15 cellular contexts compared by ENCODE assay signal in genomic region chr17:73613947-73614655, GRCh38. TPM values are rescaled to one million over a fixed set of nuclear protein-coding genes. Genes with fewer than 3 reads are reported as not detected.
DNase-seq lines count a peak whose midpoint lies in the region; ATAC-seq and TF ChIP-seq lines count a peak whose summit lies in the region.
"Had no signal": no experiment of that assay in that cellular context is flagged by ENCODE, and none has a peak within 500 bp of the region (broad histone marks: within the 10 kb centered on the region; RNA-seq: fewer than 3 reads in every experiment).

No MANE protein-coding gene starts in this region.

- H3K4me3 ChIP-seq in HUES6 (ENCODE audit: low read depth, low read length), result peak overlapping the region; percentile 36
- H3K4me3 ChIP-seq in iPS DF 6.9 (ENCODE audit: low read length), result no peak overlapping the region
- H3K4me3 ChIP-seq in effector memory CD4-positive, alpha-beta T cell (ENCODE audit: insufficient read depth, low read depth, low read length, poor library complexity, severe bottlenecking), result no peak overlapping the region

- peaks cover 7% of the 10 kb centered on the region for H3K9me3 Mint-ChIP-seq in WTC11

- H3K27ac ChIP-seq in HUES6 (ENCODE audit: low read depth, low read length), result peak overlapping the region; percentile 52; the same call in 1 of the 2 replicates
- H3K27ac ChIP-seq in iPS DF 6.9 (ENCODE audit: low read length), result peak overlapping the region; percentile 10
- no peak overlapping the region for H3K27ac ChIP-seq in effector memory CD4-positive, alpha-beta T cell (ENCODE audit: insufficient read depth, low read length, poor library complexity, severe bottlenecking)

- peak overlapping the region; percentile 77 for H3K9ac ChIP-seq in HUES6 (ENCODE audit: low read length)

- H3K4me1 ChIP-seq in HUES6 (ENCODE audit: control insufficient read depth, insufficient read depth, low read length), result peaks cover 70% of the 10 kb centered on the region
- H3K4me1 ChIP-seq in iPS DF 6.9 (ENCODE audit: control insufficient read depth, insufficient read depth, low read length), result peaks cover 13% of the 10 kb centered on the region
- no peaks in the 10 kb centered on the region for H3K4me1 ChIP-seq in effector memory CD4-positive, alpha-beta T cell (ENCODE audit: control insufficient read depth, insufficient read depth, low read length, poor library complexity, severe bottlenecking)

- DNase-seq in WTC11 (ENCODE audit: low spot score) (no peak), iPS DF 6.9 (ENCODE audit: low read depth, low spot score) (no peak), retina (peak; percentile 80), NOMO-1 treated with dmso at 0.1 percent for 144 hours (lab: John Stamatoyannopoulos, UW; ENCODE audit: unreplicated experiment) (no peak), GM03348 (ENCODE audit: low spot score) (no peak)
- DNase-seq in effector memory CD4-positive, alpha-beta T cell, result no peak
- DNase-seq: activated B cell treated with CpG ODN at 0.5 μM for 24 hours; activated CD8-positive, alpha-beta memory T cell treated with anti-CD3 and anti-CD28 coated beads, Interleukin-2, amount 50 U/mL, for 4 hours; EL; immature natural killer cell; NCI-H187 treated with DMSO at 0.1 percent for 48 hours had no signal

- H3K27me3 ChIP-seq in HUES6 (ENCODE audit: control insufficient read depth, insufficient read depth, low read length) (no peaks in the 10 kb centered on the region), iPS DF 6.9 (ENCODE audit: control insufficient read depth, insufficient read depth, low read length) (no peaks in the 10 kb centered on the region)
- H3K27me3 ChIP-seq in effector memory CD4-positive, alpha-beta T cell (replicated peaks; ENCODE audit: control insufficient read depth, insufficient read depth, low read length, poor library complexity, severe bottlenecking), result no peaks in the 10 kb centered on the region

- H3K36me3 Mint-ChIP-seq in WTC11, result peaks cover 8% of the 10 kb centered on the region
- H3K36me3 Mint-ChIP-seq: CD14-positive monocyte, immature natural killer cell had no signal

- peaks cover 57% of the 10 kb centered on the region for H3K4me1 Mint-ChIP-seq in WTC11
- H3K4me1 Mint-ChIP-seq: immature natural killer cell had no signal

- ATAC-seq in WTC11 (peak; percentile 22), GM21786 (IDR thresholded peaks at IDR 0.05; ENCODE audit: unreplicated experiment) (no peak)
- ATAC-seq: right cardiac atrium had no signal

- POLR2A ChIA-PET in WTC11 (lab: Charles Lee), result interaction anchor here (0.6 to 0.7 kb wide), 4 partner anchors 26 to 188 kb away, joined by 3 to 7 read pairs (median 4); no protein-coding TSS in a partner anchor

- WGBS in iPS DF 6.9 (ENCODE audit: insufficient coverage, insufficient read length), result no CpG with 5 or more reads among the region's 12 CpGs

- CTCF ChIA-PET in WTC11 (lab: Charles Lee), result interaction anchor here (0.7 to 2.5 kb wide), 10 partner anchors 13 to 586 kb away, joined by 3 to 14 read pairs (median 3); no protein-coding TSS in a partner anchor

- H3K27me3 Mint-ChIP-seq in WTC11 (ENCODE audit: low read depth), result no peaks in the 10 kb centered on the region
- H3K27me3 Mint-ChIP-seq: activated B cell treated with CpG ODN at 0.5 μM for 24 hours had no signal

- H3K36me3 ChIP-seq in HUES6 (ENCODE audit: control insufficient read depth, insufficient read depth, low read length), result no peaks in the 10 kb centered on the region
- no peaks in the 10 kb centered on the region for H3K36me3 ChIP-seq in iPS DF 6.9 (ENCODE audit: control insufficient read depth, insufficient read depth, low read length)
- H3K36me3 ChIP-seq in effector memory CD4-positive, alpha-beta T cell (ENCODE audit: control insufficient read depth, insufficient read depth, low read length), result no peaks in the 10 kb centered on the region

- H3K4me3 Mint-ChIP-seq in WTC11, result peak overlapping the region; percentile 52
- H3K4me3 Mint-ChIP-seq: activated B cell treated with CpG ODN at 0.5 μM for 24 hours, CD14-positive monocyte, immature natural killer cell had no signal

- H3K27ac Mint-ChIP-seq in WTC11, result peak overlapping the region; percentile 96
- H3K27ac Mint-ChIP-seq: activated B cell treated with CpG ODN at 0.5 μM for 24 hours, CD14-positive monocyte, immature natural killer cell had no signal

- no peak for TF ChIP-seq CTCF in WTC11 (IDR thresholded peaks at IDR 0.05)

- peaks cover 1% of the 10 kb centered on the region; the same call in 1 of the 2 replicates for H3K9me3 ChIP-seq in HUES6 (ENCODE audit: control insufficient read depth, insufficient read depth, low read depth, low read length)
- H3K9me3 ChIP-seq in iPS DF 6.9 (ENCODE audit: control insufficient read depth, insufficient read depth, low read length), result no peaks in the 10 kb centered on the region
- H3K9me3 ChIP-seq in effector memory CD4-positive, alpha-beta T cell (ENCODE audit: control insufficient read depth, low read length), result no peaks in the 10 kb centered on the region

TF ChIP-seq in WTC11, 78 proteins besides CTCF, POLR2A, EP300 and RAD21:
- no peak for TF ChIP-seq FOXJ3 (CRISPR knock-in tag; IDR thresholded peaks at IDR 0.05; ENCODE audit: borderline replicate concordance)
- TF ChIP-seq NR3C1 (CRISPR knock-in tag; conservative IDR thresholded peaks at IDR 0.05; ENCODE audit: low read depth), result no peak
- TF ChIP-seq FOXP4 (CRISPR knock-in tag; IDR thresholded peaks at IDR 0.05), result no peak
- no peak for TF ChIP-seq MLX (CRISPR knock-in tag; IDR thresholded peaks at IDR 0.05)
- TF ChIP-seq, protein P1, sequence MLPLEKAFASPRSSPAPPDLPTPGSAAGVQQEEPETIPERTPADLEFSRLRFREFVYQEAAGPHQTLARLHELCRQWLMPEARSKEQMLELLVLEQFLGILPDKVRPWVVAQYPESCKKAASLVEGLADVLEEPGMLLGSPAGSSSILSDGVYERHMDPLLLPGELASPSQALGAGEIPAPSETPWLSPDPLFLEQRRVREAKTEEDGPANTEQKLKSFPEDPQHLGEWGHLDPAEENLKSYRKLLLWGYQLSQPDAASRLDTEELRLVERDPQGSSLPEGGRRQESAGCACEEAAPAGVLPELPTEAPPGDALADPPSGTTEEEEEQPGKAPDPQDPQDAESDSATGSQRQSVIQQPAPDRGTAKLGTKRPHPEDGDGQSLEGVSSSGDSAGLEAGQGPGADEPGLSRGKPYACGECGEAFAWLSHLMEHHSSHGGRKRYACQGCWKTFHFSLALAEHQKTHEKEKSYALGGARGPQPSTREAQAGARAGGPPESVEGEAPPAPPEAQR (CRISPR knock-in tag; IDR thresholded peaks at IDR 0.05), result no peak
- TF ChIP-seq ATF3 (CRISPR knock-in tag; conservative IDR thresholded peaks at IDR 0.05), result no peak
- no peak for TF ChIP-seq HMGXB4 (CRISPR knock-in tag; IDR thresholded peaks at IDR 0.05)
- TF ChIP-seq NFATC4 (CRISPR knock-in tag; IDR thresholded peaks at IDR 0.05), result no peak
- no peak for TF ChIP-seq ZNF232 (CRISPR knock-in tag; IDR thresholded peaks at IDR 0.05)
- no peak for TF ChIP-seq GABPB1 (CRISPR knock-in tag; IDR thresholded peaks at IDR 0.05)

RNA-seq across cellular contexts. Expression of gene SDK2, which starts 30.1 kb away (rescaled TPM):
- total RNA-seq in WTC11 (2021), result 13.5 to 14.8 TPM (median 14.3 TPM) in 3 replicates
